In the genomic region with DNA sequence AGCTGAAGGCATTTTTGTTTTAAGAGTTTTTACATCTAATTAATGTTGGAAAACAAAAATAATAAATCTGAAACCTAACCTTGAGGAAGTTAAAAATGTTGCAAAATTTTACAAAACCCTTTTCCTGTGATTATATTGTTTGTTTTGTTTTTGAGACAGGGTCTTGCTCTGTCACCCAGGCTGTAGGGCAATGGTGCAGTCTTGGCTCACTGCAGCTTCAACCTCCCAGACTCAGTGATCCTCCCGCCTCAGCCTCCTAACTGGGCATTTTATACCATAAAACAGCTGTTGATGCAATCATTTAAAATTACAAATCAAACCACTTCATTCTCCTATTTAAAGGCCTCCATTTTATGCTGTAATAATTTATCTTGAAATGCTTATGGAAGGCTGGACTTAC, we compare ENCODE assay signal across 1 cellular context.
TF ChIP-seq lines count a peak whose summit lies in the region.

No MANE protein-coding gene starts in this region.

TF ChIP-seq in HepG2, 621 proteins besides CTCF, POLR2A, EP300 and RAD21:
- TF ChIP-seq SRY (CRISPR knock-in tag; IDR thresholded peaks at IDR 0.05) (no peak), NFKB2 (CRISPR knock-in tag; IDR thresholded peaks at IDR 0.05; ENCODE audit: borderline replicate concordance) (no peak), TAF1 (CRISPR knock-in tag; IDR thresholded peaks at IDR 0.05) (0 out of 2 replicates have a peak, but pooled peaks have one; percentile 1), REPIN1 (CRISPR knock-in tag; IDR thresholded peaks at IDR 0.05; ENCODE audit: borderline replicate concordance, low read depth) (0 out of 2 replicates have a peak, but pooled peaks have one; percentile 15), U2AF2 (IDR thresholded peaks at IDR 0.05; ENCODE audit: low read depth, low read length) (no peak), KMT2A (CRISPR knock-in tag; IDR thresholded peaks at IDR 0.05) (0 out of 2 replicates have a peak, but pooled peaks have one; percentile 2)
- TF ChIP-seq, protein P1, sequence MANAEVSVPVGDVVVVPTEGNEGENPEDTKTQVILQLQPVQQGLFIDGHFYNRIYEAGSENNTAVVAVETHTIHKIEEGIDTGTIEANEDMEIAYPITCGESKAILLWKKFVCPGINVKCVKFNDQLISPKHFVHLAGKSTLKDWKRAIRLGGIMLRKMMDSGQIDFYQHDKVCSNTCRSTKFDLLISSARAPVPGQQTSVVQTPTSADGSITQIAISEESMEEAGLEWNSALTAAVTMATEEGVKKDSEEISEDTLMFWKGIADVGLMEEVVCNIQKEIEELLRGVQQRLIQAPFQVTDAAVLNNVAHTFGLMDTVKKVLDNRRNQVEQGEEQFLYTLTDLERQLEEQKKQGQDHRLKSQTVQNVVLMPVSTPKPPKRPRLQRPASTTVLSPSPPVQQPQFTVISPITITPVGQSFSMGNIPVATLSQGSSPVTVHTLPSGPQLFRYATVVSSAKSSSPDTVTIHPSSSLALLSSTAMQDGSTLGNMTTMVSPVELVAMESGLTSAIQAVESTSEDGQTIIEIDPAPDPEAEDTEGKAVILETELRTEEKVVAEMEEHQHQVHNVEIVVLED (CRISPR knock-in tag; IDR thresholded peaks at IDR 0.05; ENCODE audit: borderline replicate concordance) = no peak
- TF ChIP-seq, protein P2, sequence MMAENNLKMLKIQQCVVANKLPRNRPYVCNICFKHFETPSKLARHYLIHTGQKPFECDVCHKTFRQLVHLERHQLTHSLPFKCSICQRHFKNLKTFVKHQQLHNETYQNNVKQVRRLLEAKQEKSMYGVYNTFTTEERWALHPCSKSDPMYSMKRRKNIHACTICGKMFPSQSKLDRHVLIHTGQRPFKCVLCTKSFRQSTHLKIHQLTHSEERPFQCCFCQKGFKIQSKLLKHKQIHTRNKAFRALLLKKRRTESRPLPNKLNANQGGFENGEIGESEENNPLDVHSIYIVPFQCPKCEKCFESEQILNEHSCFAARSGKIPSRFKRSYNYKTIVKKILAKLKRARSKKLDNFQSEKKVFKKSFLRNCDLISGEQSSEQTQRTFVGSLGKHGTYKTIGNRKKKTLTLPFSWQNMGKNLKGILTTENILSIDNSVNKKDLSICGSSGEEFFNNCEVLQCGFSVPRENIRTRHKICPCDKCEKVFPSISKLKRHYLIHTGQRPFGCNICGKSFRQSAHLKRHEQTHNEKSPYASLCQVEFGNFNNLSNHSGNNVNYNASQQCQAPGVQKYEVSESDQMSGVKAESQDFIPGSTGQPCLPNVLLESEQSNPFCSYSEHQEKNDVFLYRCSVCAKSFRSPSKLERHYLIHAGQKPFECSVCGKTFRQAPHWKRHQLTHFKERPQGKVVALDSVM (CRISPR knock-in tag; IDR thresholded peaks at IDR 0.05) = peak; percentile 69
- TF ChIP-seq, protein P3, sequence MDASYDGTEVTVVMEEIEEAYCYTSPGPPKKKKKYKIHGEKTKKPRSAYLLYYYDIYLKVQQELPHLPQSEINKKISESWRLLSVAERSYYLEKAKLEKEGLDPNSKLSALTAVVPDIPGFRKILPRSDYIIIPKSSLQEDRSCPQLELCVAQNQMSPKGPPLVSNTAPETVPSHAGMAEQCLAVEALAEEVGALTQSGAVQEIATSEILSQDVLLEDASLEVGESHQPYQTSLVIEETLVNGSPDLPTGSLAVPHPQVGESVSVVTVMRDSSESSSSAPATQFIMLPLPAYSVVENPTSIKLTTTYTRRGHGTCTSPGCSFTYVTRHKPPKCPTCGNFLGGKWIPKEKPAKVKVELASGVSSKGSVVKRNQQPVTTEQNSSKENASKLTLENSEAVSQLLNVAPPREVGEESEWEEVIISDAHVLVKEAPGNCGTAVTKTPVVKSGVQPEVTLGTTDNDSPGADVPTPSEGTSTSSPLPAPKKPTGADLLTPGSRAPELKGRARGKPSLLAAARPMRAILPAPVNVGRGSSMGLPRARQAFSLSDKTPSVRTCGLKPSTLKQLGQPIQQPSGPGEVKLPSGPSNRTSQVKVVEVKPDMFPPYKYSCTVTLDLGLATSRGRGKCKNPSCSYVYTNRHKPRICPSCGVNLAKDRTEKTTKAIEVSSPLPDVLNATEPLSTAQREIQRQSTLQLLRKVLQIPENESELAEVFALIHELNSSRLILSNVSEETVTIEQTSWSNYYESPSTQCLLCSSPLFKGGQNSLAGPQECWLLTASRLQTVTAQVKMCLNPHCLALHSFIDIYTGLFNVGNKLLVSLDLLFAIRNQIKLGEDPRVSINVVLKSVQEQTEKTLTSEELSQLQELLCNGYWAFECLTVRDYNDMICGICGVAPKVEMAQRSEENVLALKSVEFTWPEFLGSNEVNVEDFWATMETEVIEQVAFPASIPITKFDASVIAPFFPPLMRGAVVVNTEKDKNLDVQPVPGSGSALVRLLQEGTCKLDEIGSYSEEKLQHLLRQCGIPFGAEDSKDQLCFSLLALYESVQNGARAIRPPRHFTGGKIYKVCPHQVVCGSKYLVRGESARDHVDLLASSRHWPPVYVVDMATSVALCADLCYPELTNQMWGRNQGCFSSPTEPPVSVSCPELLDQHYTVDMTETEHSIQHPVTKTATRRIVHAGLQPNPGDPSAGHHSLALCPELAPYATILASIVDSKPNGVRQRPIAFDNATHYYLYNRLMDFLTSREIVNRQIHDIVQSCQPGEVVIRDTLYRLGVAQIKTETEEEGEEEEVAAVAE (CRISPR knock-in tag; IDR thresholded peaks at IDR 0.05; ENCODE audit: borderline replicate concordance) = no peak
